In genomic region chr5:40614923-40615585, GRCh38 we compare ENCODE assay signal across 20 cellular contexts.
DNase-seq lines count a peak whose midpoint lies in the region; ATAC-seq, FAIRE-seq and TF ChIP-seq lines count a peak whose summit lies in the region.
"Had no signal": no experiment of that assay in that cellular context is flagged by ENCODE, and none has a peak within 500 bp of the region (broad histone marks: within the 10 kb centered on the region; RNA-seq: fewer than 3 reads in every experiment).

No MANE protein-coding gene starts in this region.

- H2BK20ac ChIP-seq in IMR-90 (ENCODE audit: low read depth, low read length) = no peak overlapping the region

- H4K91ac ChIP-seq in IMR-90 (ENCODE audit: insufficient read depth, low read depth, low read length) = no peak overlapping the region

- intact Hi-C loops in IMR-90 (cut with micrococcal nuclease) (no loop called here), K562 (cut with micrococcal nuclease) (no loop called here)

- H3K4me3 ChIP-seq in CD4-positive, CD25-positive, alpha-beta regulatory T cell (ENCODE audit: low read depth, low read length) = peak overlapping the region; percentile 54
- H3K4me3 ChIP-seq in IMR-90 (ENCODE audit: insufficient read depth, low read depth, low read length) (no peak overlapping the region), K562 (no peak overlapping the region), neutrophil (ENCODE audit: low read depth in 1 of 2, low read length in 1 of 2) (peak overlapping the region in 1 of 2 experiments; percentile 5)
- H3K4me3 ChIP-seq: esophagus muscularis mucosa, sigmoid colon, tibial nerve had no signal

- POLR2A ChIA-PET in IMR-90 (lab: Charles Lee; ENCODE audit: unreplicated experiment) (no interaction called here), K562 (lab: Yijun Ruan, JAX) (no interaction called here)

- H3K79me2 ChIP-seq in K562 (ENCODE audit: control insufficient read depth, insufficient read depth, low read length) = no peaks in the 10 kb centered on the region

- H3K14ac ChIP-seq in IMR-90 (replicated peaks; ENCODE audit: low read depth, low read length) = no peak overlapping the region

- no peak overlapping the region for H4K8ac ChIP-seq in IMR-90 (ENCODE audit: low read depth in 2 of 2, low read length in 2 of 2)

- no peak for DNase-seq in CD4-positive, CD25-positive, alpha-beta regulatory T cell
- DNase-seq in IMR-90 = no peak
- DNase-seq in K562 (ENCODE audit: extremely low read depth in 1 of 4, low spot score in 3 of 4) = no peak
- DNase-seq: activated CD4-positive, alpha-beta memory T cell treated with anti-CD3 and anti-CD28 coated beads, Interleukin-2, amount 10 ng/mL, durations not matched to agents 7 days and 5 days; C1 segment of cervical spinal cord; DND-41; glutamatergic neuron; immature natural killer cell; mesendoderm; NCI-H774; RPMI8226; sigmoid colon had no signal

- no peaks in the 10 kb centered on the region for H3K79me1 ChIP-seq in IMR-90 (ENCODE audit: low read depth in 1 of 2, low read length in 2 of 2)

- dilution Hi-C loops in IMR-90 (cut with HindIII; ENCODE audit: low sequenced_read_pairs, unreplicated experiment) = no loop called here

- no peak for FAIRE-seq in K562 (lab: Jason Lieb, UNC)

- H4K20me1 ChIP-seq in IMR-90 (ENCODE audit: insufficient read depth, low read length) (no peaks in the 10 kb centered on the region), K562 (replicated peaks; ENCODE audit: control insufficient read depth, insufficient read depth, low read length) (no peaks in the 10 kb centered on the region)

- peaks cover 16% of the 10 kb centered on the region for H3K4me1 ChIP-seq in CD4-positive, CD25-positive, alpha-beta regulatory T cell (ENCODE audit: control insufficient read depth, insufficient read depth, low read length, poor library complexity, severe bottlenecking)
- H3K4me1 ChIP-seq in IMR-90 (ENCODE audit: control insufficient read depth, insufficient read depth, low read length) = no peaks in the 10 kb centered on the region
- H3K4me1 ChIP-seq in K562 (replicated peaks in 1 of 2; ENCODE audit: control insufficient read depth in 2 of 2, insufficient read depth in 2 of 2, low read length in 2 of 2) = no peaks in the 10 kb centered on the region
- peaks cover 21 to 23% of the 10 kb centered on the region in 2 experiments for H3K4me1 ChIP-seq in neutrophil (ENCODE audit: control insufficient read depth in 1 of 2, insufficient read depth in 1 of 2, low read depth in 1 of 2, low read length in 1 of 2)
- H3K4me1 ChIP-seq: esophagus muscularis mucosa, sigmoid colon, tibial nerve had no signal

- CTCF ChIA-PET in IMR-90 (lab: Yijun Ruan, JAX) (interaction anchor here (0.5 kb wide), 1 partner anchor 13 kb away, joined by 5 read pairs; no protein-coding TSS in a partner anchor), K562 (lab: Yijun Ruan, JAX; ENCODE audit: low intra/inter-chr PET ratio) (no interaction called here)

- no peaks in the 10 kb centered on the region for H3K9me3 ChIP-seq in CD4-positive, CD25-positive, alpha-beta regulatory T cell (ENCODE audit: control insufficient read depth in 2 of 2, low read length in 2 of 2)
- H3K9me3 ChIP-seq in IMR-90 (ENCODE audit: control insufficient read depth, insufficient read depth, low read length) = no peaks in the 10 kb centered on the region
- no peaks in the 10 kb centered on the region for H3K9me3 ChIP-seq in K562 (replicated peaks; ENCODE audit: control insufficient read depth, insufficient read depth, low read depth, low read length)
- H3K9me3 ChIP-seq in neutrophil = no peaks in the 10 kb centered on the region
- H3K9me3 ChIP-seq: esophagus muscularis mucosa, sigmoid colon, tibial nerve had no signal

- H3K36me3 Mint-ChIP-seq in CD4-positive, CD25-positive, alpha-beta regulatory T cell = no peaks in the 10 kb centered on the region
- H3K36me3 Mint-ChIP-seq: IgD-negative memory B cell had no signal

- peaks cover 7 to 17% (median 12%) of the 10 kb centered on the region in 4 donors for H3K4me1 Mint-ChIP-seq in CD4-positive, CD25-positive, alpha-beta regulatory T cell

- H3K9ac ChIP-seq in IMR-90 (ENCODE audit: low read depth, low read length) = no peak overlapping the region
- no peak overlapping the region for H3K9ac ChIP-seq in K562 (ENCODE audit: insufficient read depth in 1 of 2, low read depth in 2 of 2, low read length in 2 of 2)

- no peak overlapping the region for H2AFZ ChIP-seq in IMR-90 (replicated peaks; ENCODE audit: low read length, poor library complexity)
- no peak overlapping the region for H2AFZ ChIP-seq in K562 (ENCODE audit: low read depth, low read length)

- H2BK120ac ChIP-seq in IMR-90 (ENCODE audit: low read depth, low read length) = no peak overlapping the region

- H3K27ac ChIP-seq in CD4-positive, CD25-positive, alpha-beta regulatory T cell (ENCODE audit: insufficient read depth, low read length, poor library complexity, severe bottlenecking) = no peak overlapping the region
- no peak overlapping the region for H3K27ac ChIP-seq in IMR-90 (ENCODE audit: insufficient read depth, low read length)
- no peak overlapping the region for H3K27ac ChIP-seq in K562 (ENCODE audit: extremely low read depth, low read depth, low read length)
- peak overlapping the region; percentile 66 for H3K27ac ChIP-seq in neutrophil
- H3K27ac ChIP-seq: esophagus muscularis mucosa, VCaP had no signal

- BruUV-seq in IMR-90 (replicated peaks; lab: Mats Ljungman, UMichigan) (no TSS peak), K562 (replicated peaks; lab: Mats Ljungman, UMichigan) (no TSS peak)

- no peak overlapping the region for H3K4ac ChIP-seq in IMR-90 (ENCODE audit: low read depth, low read length)

- TF ChIP-seq RAD21 in IMR-90 (IDR thresholded peaks at IDR 0.05; ENCODE audit: low read length) (no peak), K562 (CRISPR knock-in tag; conservative IDR thresholded peaks at IDR 0.05 in 1 of 2, IDR thresholded peaks at IDR 0.05 in 1 of 2) (no peak)

- H4K5ac ChIP-seq in IMR-90 (ENCODE audit: low read depth, low read length) = no peak overlapping the region

- no peak overlapping the region for H3K56ac ChIP-seq in IMR-90 (ENCODE audit: extremely low read depth, insufficient read depth, low read length)

- no peak overlapping the region for H2AK9ac ChIP-seq in IMR-90 (replicated peaks; ENCODE audit: low read depth, low read length, poor library complexity)

- no CpG with 5 or more reads among the region's 3 CpGs for WGBS in IMR-90 (ENCODE audit: extremely low coverage in 2 of 2, insufficient read length in 1 of 2), 2 experiments
- WGBS in K562 (ENCODE audit: insufficient coverage, low coverage, missing lambda C conversion rate) = 0% methylated on average over 3 of the region's 3 CpGs

- H2AK5ac ChIP-seq in IMR-90 (ENCODE audit: low read depth, low read length) = no peak overlapping the region

- H3K4me3 Mint-ChIP-seq in CD4-positive, CD25-positive, alpha-beta regulatory T cell = peak overlapping the region; percentile 3 to 51 (median 19)
- H3K4me3 Mint-ChIP-seq: activated CD4-positive, alpha-beta memory T cell treated with anti-CD3 and anti-CD28 coated beads, Interleukin-2, amount 10 ng/mL, durations not matched to agents 7 days and 5 days; IgD-negative memory B cell had no signal

- H3K4me2 ChIP-seq in IMR-90 (ENCODE audit: low read depth, low read length) = no peak overlapping the region
- no peak overlapping the region for H3K4me2 ChIP-seq in K562 (ENCODE audit: insufficient read depth, low read length)

- no peak overlapping the region for H3K18ac ChIP-seq in IMR-90 (ENCODE audit: low read depth, low read length)

- H2BK15ac ChIP-seq in IMR-90 (ENCODE audit: low read depth, low read length) = no peak overlapping the region

- in situ Hi-C loops in IMR-90 (cut with MboI; ENCODE audit: low sequenced_read_pairs) (no loop called here), K562 (cut with MboI) (no loop called here)

- TF ChIP-seq CTCF in IMR-90 (conservative IDR thresholded peaks at IDR 0.05; ENCODE audit: low read depth, low read length) (no peak), K562 (IDR thresholded peaks at IDR 0.05 in 2 of 3, conservative IDR thresholded peaks at IDR 0.05 in 1 of 3; ENCODE audit: insufficient read depth in 2 of 3, low read depth in 1 of 3, low read length in 3 of 3) (no peak), neutrophil (IDR thresholded peaks at IDR 0.05) (no peak)

- no peak for TF ChIP-seq EP300 in K562 (IDR thresholded peaks at IDR 0.05; ENCODE audit: low read length)

- no peak overlapping the region for H3K23ac ChIP-seq in IMR-90 (ENCODE audit: low read depth, low read length)

- no peaks in the 10 kb centered on the region for H3K27me3 Mint-ChIP-seq in CD4-positive, CD25-positive, alpha-beta regulatory T cell
- H3K27me3 Mint-ChIP-seq: activated CD4-positive, alpha-beta memory T cell treated with anti-CD3 and anti-CD28 coated beads, Interleukin-2, amount 10 ng/mL, durations not matched to agents 7 days and 5 days; IgD-negative memory B cell had no signal

- no peaks in the 10 kb centered on the region for H3K36me3 ChIP-seq in CD4-positive, CD25-positive, alpha-beta regulatory T cell (ENCODE audit: control insufficient read depth, insufficient read depth, low read length)
- H3K36me3 ChIP-seq in IMR-90 (ENCODE audit: control insufficient read depth, insufficient read depth, low read length) = no peaks in the 10 kb centered on the region
- no peaks in the 10 kb centered on the region for H3K36me3 ChIP-seq in K562 (ENCODE audit: control insufficient read depth, insufficient read depth, low read length)
- H3K36me3 ChIP-seq in neutrophil = no peaks in the 10 kb centered on the region
- H3K36me3 ChIP-seq: esophagus muscularis mucosa, sigmoid colon, tibial nerve had no signal

- H3K27me3 ChIP-seq in CD4-positive, CD25-positive, alpha-beta regulatory T cell (ENCODE audit: control insufficient read depth, insufficient read depth, low read length) = no peaks in the 10 kb centered on the region
- H3K27me3 ChIP-seq in IMR-90 (ENCODE audit: control insufficient read depth, insufficient read depth, low read length) (no peaks in the 10 kb centered on the region), K562 (ENCODE audit: control insufficient read depth in 2 of 2, insufficient read depth in 2 of 2, low read length in 2 of 2) (no peaks in the 10 kb centered on the region), neutrophil (no peaks in the 10 kb centered on the region)
- H3K27me3 ChIP-seq: esophagus muscularis mucosa, sigmoid colon, tibial nerve had no signal

- H3K9me1 ChIP-seq in IMR-90 (ENCODE audit: insufficient read depth, low read length) = no peaks in the 10 kb centered on the region
- H3K9me1 ChIP-seq in K562 (ENCODE audit: control insufficient read depth, insufficient read depth, low read length) = no peaks in the 10 kb centered on the region

- peaks cover 0 to 3% (median 0%) of the 10 kb centered on the region in 7 donors for H3K9me3 Mint-ChIP-seq in CD4-positive, CD25-positive, alpha-beta regulatory T cell

- H2BK5ac ChIP-seq in IMR-90 (ENCODE audit: low read depth, low read length, poor library complexity, severe bottlenecking) = no peak overlapping the region

- peak overlapping the region in 1 of 3 donors; percentile 6 for H3K27ac Mint-ChIP-seq in CD4-positive, CD25-positive, alpha-beta regulatory T cell
- H3K27ac Mint-ChIP-seq: activated CD4-positive, alpha-beta memory T cell treated with anti-CD3 and anti-CD28 coated beads, Interleukin-2, amount 10 ng/mL, durations not matched to agents 7 days and 5 days; IgD-negative memory B cell had no signal

- ATAC-seq in CD4-positive, CD25-positive, alpha-beta regulatory T cell (ENCODE audit: low read depth in 2 of 2) = no peak
- no peak for ATAC-seq in IMR-90 (ENCODE audit: low read depth)
- no peak for ATAC-seq in K562
- no peak for ATAC-seq in HG02588 (IDR thresholded peaks at IDR 0.05; ENCODE audit: unreplicated experiment)
- ATAC-seq in GM18907 (IDR thresholded peaks at IDR 0.05; ENCODE audit: unreplicated experiment) = no peak
- no peak for ATAC-seq in HG03520 (IDR thresholded peaks at IDR 0.05; ENCODE audit: unreplicated experiment)

- TF ChIP-seq POLR2A in IMR-90 (IDR thresholded peaks at IDR 0.05; ENCODE audit: low read depth, low read length) (no peak), K562 (conservative IDR thresholded peaks at IDR 0.05) (no peak)
